Comparison of ENCODE assay signal across 1 cellular context in the genomic region with DNA sequence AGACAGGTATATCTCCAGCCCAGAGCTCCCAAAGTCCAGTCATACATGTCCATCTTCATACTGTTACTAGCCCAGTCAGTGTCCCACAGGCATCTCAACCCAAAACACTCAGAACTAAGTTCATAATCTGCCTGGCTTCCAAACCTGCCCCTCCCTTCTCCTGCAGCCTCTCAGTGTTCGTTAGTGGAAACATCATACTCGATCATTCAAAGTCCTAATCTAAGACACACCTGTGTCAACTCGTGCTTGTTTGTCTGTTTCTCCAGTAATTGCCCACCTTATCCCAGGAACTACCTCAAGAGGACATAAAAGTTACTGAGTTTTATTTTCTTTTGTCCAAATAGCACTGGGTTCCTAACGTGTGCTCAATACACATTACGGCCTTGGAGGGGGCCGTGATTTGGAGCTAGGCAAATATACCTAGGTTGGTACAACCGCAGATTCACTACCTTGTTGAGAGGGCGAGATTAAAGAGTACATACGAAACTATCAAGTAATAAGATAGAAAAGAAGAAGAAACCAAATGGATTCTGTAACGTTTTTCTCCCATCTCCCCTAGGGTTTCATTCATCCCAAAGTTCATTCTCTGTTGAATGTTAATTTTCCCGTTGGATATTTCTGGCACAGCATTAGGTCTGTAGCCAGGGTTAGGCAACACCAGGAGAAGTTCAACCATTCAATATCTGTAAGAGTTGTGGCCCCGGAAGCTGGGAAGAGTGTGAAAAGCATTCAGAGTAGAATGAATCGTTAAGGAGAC.
TF ChIP-seq lines count a peak whose summit lies in the region.

No MANE protein-coding gene starts in this region.

TF ChIP-seq in K562, 482 proteins besides CTCF, POLR2A, EP300 and RAD21:
- TF ChIP-seq, protein P1, sequence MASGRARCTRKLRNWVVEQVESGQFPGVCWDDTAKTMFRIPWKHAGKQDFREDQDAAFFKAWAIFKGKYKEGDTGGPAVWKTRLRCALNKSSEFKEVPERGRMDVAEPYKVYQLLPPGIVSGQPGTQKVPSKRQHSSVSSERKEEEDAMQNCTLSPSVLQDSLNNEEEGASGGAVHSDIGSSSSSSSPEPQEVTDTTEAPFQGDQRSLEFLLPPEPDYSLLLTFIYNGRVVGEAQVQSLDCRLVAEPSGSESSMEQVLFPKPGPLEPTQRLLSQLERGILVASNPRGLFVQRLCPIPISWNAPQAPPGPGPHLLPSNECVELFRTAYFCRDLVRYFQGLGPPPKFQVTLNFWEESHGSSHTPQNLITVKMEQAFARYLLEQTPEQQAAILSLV (tag; IDR thresholded peaks at IDR 0.05): no peak
- TF ChIP-seq, protein P2, sequence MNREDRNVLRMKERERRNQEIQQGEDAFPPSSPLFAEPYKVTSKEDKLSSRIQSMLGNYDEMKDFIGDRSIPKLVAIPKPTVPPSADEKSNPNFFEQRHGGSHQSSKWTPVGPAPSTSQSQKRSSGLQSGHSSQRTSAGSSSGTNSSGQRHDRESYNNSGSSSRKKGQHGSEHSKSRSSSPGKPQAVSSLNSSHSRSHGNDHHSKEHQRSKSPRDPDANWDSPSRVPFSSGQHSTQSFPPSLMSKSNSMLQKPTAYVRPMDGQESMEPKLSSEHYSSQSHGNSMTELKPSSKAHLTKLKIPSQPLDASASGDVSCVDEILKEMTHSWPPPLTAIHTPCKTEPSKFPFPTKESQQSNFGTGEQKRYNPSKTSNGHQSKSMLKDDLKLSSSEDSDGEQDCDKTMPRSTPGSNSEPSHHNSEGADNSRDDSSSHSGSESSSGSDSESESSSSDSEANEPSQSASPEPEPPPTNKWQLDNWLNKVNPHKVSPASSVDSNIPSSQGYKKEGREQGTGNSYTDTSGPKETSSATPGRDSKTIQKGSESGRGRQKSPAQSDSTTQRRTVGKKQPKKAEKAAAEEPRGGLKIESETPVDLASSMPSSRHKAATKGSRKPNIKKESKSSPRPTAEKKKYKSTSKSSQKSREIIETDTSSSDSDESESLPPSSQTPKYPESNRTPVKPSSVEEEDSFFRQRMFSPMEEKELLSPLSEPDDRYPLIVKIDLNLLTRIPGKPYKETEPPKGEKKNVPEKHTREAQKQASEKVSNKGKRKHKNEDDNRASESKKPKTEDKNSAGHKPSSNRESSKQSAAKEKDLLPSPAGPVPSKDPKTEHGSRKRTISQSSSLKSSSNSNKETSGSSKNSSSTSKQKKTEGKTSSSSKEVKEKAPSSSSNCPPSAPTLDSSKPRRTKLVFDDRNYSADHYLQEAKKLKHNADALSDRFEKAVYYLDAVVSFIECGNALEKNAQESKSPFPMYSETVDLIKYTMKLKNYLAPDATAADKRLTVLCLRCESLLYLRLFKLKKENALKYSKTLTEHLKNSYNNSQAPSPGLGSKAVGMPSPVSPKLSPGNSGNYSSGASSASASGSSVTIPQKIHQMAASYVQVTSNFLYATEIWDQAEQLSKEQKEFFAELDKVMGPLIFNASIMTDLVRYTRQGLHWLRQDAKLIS (CRISPR knock-in tag; IDR thresholded peaks at IDR 0.05): no peak
- no peak for TF ChIP-seq TFAM (CRISPR knock-in tag; conservative IDR thresholded peaks at IDR 0.05)
- TF ChIP-seq CBX5 (IDR thresholded peaks at IDR 0.05; ENCODE audit: borderline replicate concordance, low read depth): no peak
- TF ChIP-seq L3MBTL2 (IDR thresholded peaks at IDR 0.05): no peak
- TF ChIP-seq FOXP1 (CRISPR knock-in tag; IDR thresholded peaks at IDR 0.05): no peak
- TF ChIP-seq GATA2 (CRISPR knock-in tag; IDR thresholded peaks at IDR 0.05): no peak
- TF ChIP-seq ZNF3 (CRISPR knock-in tag; IDR thresholded peaks at IDR 0.05): no peak
- no peak for TF ChIP-seq SMAD3 (CRISPR knock-in tag; conservative IDR thresholded peaks at IDR 0.05)
- TF ChIP-seq, protein P3, sequence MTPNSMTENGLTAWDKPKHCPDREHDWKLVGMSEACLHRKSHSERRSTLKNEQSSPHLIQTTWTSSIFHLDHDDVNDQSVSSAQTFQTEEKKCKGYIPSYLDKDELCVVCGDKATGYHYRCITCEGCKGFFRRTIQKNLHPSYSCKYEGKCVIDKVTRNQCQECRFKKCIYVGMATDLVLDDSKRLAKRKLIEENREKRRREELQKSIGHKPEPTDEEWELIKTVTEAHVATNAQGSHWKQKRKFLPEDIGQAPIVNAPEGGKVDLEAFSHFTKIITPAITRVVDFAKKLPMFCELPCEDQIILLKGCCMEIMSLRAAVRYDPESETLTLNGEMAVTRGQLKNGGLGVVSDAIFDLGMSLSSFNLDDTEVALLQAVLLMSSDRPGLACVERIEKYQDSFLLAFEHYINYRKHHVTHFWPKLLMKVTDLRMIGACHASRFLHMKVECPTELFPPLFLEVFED (CRISPR knock-in tag; conservative IDR thresholded peaks at IDR 0.05): no peak
- no peak for TF ChIP-seq MEF2D (tag; conservative IDR thresholded peaks at IDR 0.05; ENCODE audit: low read depth)
